Comparison of ENCODE assay signal across 27 cellular contexts in the genomic region with DNA sequence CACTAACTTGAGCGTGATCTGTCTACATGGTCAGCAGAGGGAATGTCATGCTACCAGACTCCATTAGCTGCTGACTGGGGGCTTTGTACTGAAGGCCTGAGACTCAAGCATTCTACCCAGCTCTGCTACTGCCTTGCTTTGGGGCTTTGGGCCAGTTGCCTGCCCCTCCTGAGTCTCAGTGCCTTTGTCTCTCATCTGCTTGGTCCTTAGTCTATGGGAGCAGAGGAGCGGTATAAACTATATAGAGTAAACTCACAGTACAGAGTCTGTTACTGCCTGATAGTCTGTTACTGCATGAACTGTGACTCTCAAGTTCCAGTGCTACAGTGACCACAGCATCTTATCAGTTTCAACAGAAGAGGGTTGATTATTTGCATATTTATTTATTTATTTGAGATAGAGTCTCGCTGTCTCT. TPM values are rescaled to one million over a fixed set of nuclear protein-coding genes. Genes with fewer than 3 reads are reported as not detected.
DNase-seq lines count a peak whose midpoint lies in the region; ATAC-seq, FAIRE-seq and TF ChIP-seq lines count a peak whose summit lies in the region.
"Had no signal": no experiment of that assay in that cellular context is flagged by ENCODE, and none has a peak within 500 bp of the region (broad histone marks: within the 10 kb centered on the region; RNA-seq: fewer than 3 reads in every experiment).

No MANE protein-coding gene starts in this region.

- no peak for TF ChIP-seq EP300 in GM12878 (IDR thresholded peaks at IDR 0.05; ENCODE audit: borderline replicate concordance in 1 of 2, control insufficient read depth in 1 of 2, low read depth in 2 of 2, low read length in 2 of 2)

- no peak overlapping the region for H2AFZ ChIP-seq in GM12878 (ENCODE audit: control insufficient read depth, low read depth, low read length)

- H3K27ac Mint-ChIP-seq in naive thymus-derived CD8-positive, alpha-beta T cell: no peak overlapping the region
- H3K27ac Mint-ChIP-seq: B cell; CD8-positive, alpha-beta T cell had no signal

- no peaks in the 10 kb centered on the region for H3K27me3 ChIP-seq in GM12878 (replicated peaks in 1 of 2; ENCODE audit: control insufficient read depth in 2 of 2, insufficient read depth in 2 of 2, low read length in 1 of 2)
- H3K27me3 ChIP-seq: MG63 had no signal

- FAIRE-seq in GM12878 (lab: Jason Lieb, UNC): no peak
- FAIRE-seq: GM19239 had no signal

- TF ChIP-seq RAD21 in GM12878 (IDR thresholded peaks at IDR 0.05; ENCODE audit: insufficient read depth, low read depth, low read length): no peak

- no peak overlapping the region for H3K4me3 ChIP-seq in GM12878
- H3K4me3 ChIP-seq: MG63 had no signal

- SMC1A ChIA-PET in GM12878 (lab: Charles Lee; ENCODE audit: uncharacterized antibody, unreplicated experiment): no interaction called here

- intact Hi-C loops in GM12878 (cut with micrococcal nuclease; ENCODE audit: unreplicated experiment): no loop called here
- intact Hi-C loops in posterior vena cava (cut with DNase I): no loop called here

- TF ChIP-seq CTCF in GM12878 (IDR thresholded peaks at IDR 0.05 in 2 of 3, conservative IDR thresholded peaks at IDR 0.05 in 1 of 3; ENCODE audit: control insufficient read depth in 2 of 3, extremely low read depth in 1 of 3, insufficient read depth in 1 of 3, low read depth in 3 of 3, low read length in 3 of 3): no peak

- no TSS peak for BruUV-seq in GM12878 (replicated peaks; lab: Mats Ljungman, UMichigan)

- peaks cover 4% of the 10 kb centered on the region for H3K4me1 ChIP-seq in GM12878 (ENCODE audit: control insufficient read depth, insufficient read depth, low read length)

- H3K9me3 Mint-ChIP-seq in naive thymus-derived CD8-positive, alpha-beta T cell: no peaks in the 10 kb centered on the region
- H3K9me3 Mint-ChIP-seq: CD8-positive, alpha-beta T cell had no signal

- H3K79me2 ChIP-seq in GM12878 (ENCODE audit: control insufficient read depth, insufficient read depth, low read length): no peaks in the 10 kb centered on the region

- peak in 68 of 76 experiments; percentile 11 to 91 (median 58) for DNase-seq in HUDEP-2 (lab: John Stamatoyannopoulos, UW; ENCODE audit: unreplicated experiment in 76 of 76)
- DNase-seq in OCI-M1 (lab: John Stamatoyannopoulos, UW): peak; percentile 96
- no peak for DNase-seq in GM12878 (ENCODE audit: low read depth, low spot score)
- DNase-seq in posterior vena cava (ENCODE audit: low spot score): peak; percentile 29
- no peak for DNase-seq in T-helper 2 cell
- no peak for DNase-seq in naive thymus-derived CD8-positive, alpha-beta T cell
- DNase-seq: Calu3; CD8-positive, alpha-beta T cell; DMS79 treated with DMSO at 0.1 percent for 48 hours; KBM-7; MG63; NCI-H1105 treated with DMSO at 0.1 percent for 48 hours; NCI-H146; NCI-H1930; NCI-H2107; NCI-H446; NCI-H524 treated with DMSO at 0.1 percent for 48 hours; NCI-H82; NK-92 treated with Interleukin-12 subunit alpha and Interleukin-12 subunit beta, amount 100 ng/mL, for 24 hours; SHP77 had no signal

- no peak for TF ChIP-seq POLR2A in GM12878 (IDR thresholded peaks at IDR 0.05; ENCODE audit: low read depth, low read length)

- RAD21 ChIA-PET in GM12878 (lab: Charles Lee; ENCODE audit: unreplicated experiment): no interaction called here

- no peak overlapping the region for H3K27ac ChIP-seq in GM12878 (ENCODE audit: control insufficient read depth, insufficient read depth)
- H3K27ac ChIP-seq: C4-2B, RWPE1 had no signal

- H3K4me3 Mint-ChIP-seq in naive thymus-derived CD8-positive, alpha-beta T cell: no peak overlapping the region
- H3K4me3 Mint-ChIP-seq: B cell; CD8-positive, alpha-beta T cell had no signal

- POLR2A ChIA-PET in GM12878 (lab: Charles Lee): no interaction called here
- POLR2A ChIA-PET in naive thymus-derived CD8-positive, alpha-beta T cell (lab: Charles Lee): no interaction called here

- no peak overlapping the region for H3K4me2 ChIP-seq in GM12878 (ENCODE audit: control insufficient read depth, insufficient read depth)

- WGBS in GM12878 (ENCODE audit: insufficient coverage, insufficient replicate concordance, low lambda C conversion rate, missing lambda C conversion rate): 66% methylated on average over 3 of the region's 3 CpGs

- peaks cover 0 to 12% (median 0%) of the 10 kb centered on the region in 4 donors for H3K4me1 Mint-ChIP-seq in naive thymus-derived CD8-positive, alpha-beta T cell

- in situ Hi-C loops in GM12878 (cut with MboI): no loop called here

- H3K36me3 ChIP-seq in GM12878 (ENCODE audit: control insufficient read depth in 2 of 2, insufficient read depth in 2 of 2, low read length in 1 of 2): no peaks in the 10 kb centered on the region
- H3K36me3 ChIP-seq: MG63 had no signal

- no peaks in the 10 kb centered on the region for H4K20me1 ChIP-seq in GM12878 (ENCODE audit: control insufficient read depth, insufficient read depth)

- no peak overlapping the region for H3K9ac ChIP-seq in GM12878 (ENCODE audit: control insufficient read depth, insufficient read depth, low read length)

- H3K27me3 Mint-ChIP-seq in naive thymus-derived CD8-positive, alpha-beta T cell: no peaks in the 10 kb centered on the region
- H3K27me3 Mint-ChIP-seq: B cell had no signal

- ATAC-seq in GM12878 (peak; percentile 28; the same call in 1 of the 3 replicates), HG02970 (IDR thresholded peaks at IDR 0.05; ENCODE audit: low FRiP score, unreplicated experiment) (no peak)
- no peak for ATAC-seq in naive thymus-derived CD8-positive, alpha-beta T cell
- ATAC-seq: CD8-positive, alpha-beta T cell; HCT116; Panc1 had no signal

- CTCF ChIA-PET in GM12878 (lab: Yijun Ruan, JAX): no interaction called here

- H3K9me3 ChIP-seq in GM12878 (replicated peaks; ENCODE audit: control insufficient read depth, insufficient read depth, low read length): no peaks in the 10 kb centered on the region; the same call in 2 of the 3 replicates
- H3K9me3 ChIP-seq: MG63 had no signal

- no peaks in the 10 kb centered on the region for H3K36me3 Mint-ChIP-seq in naive thymus-derived CD8-positive, alpha-beta T cell
- H3K36me3 Mint-ChIP-seq: CD8-positive, alpha-beta T cell had no signal

TF ChIP-seq in GM12878, 131 proteins besides CTCF, POLR2A, EP300 and RAD21:
- TF ChIP-seq, protein P1, sequence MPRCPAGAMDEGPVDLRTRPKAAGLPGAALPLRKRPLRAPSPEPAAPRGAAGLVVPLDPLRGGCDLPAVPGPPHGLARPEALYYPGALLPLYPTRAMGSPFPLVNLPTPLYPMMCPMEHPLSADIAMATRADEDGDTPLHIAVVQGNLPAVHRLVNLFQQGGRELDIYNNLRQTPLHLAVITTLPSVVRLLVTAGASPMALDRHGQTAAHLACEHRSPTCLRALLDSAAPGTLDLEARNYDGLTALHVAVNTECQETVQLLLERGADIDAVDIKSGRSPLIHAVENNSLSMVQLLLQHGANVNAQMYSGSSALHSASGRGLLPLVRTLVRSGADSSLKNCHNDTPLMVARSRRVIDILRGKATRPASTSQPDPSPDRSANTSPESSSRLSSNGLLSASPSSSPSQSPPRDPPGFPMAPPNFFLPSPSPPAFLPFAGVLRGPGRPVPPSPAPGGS (IDR thresholded peaks at IDR 0.05; ENCODE audit: borderline replicate concordance, insufficient read depth, low read depth, low read length, poor library complexity, severe bottlenecking): no peak

RNA-seq across cellular contexts. Expression of a gene that starts 38.5 kb away (rescaled TPM):
- total RNA-seq in GM12878 (2013; cell fraction: nucleolus; rRNA removed): 108 and 121 TPM in 2 replicates
- total RNA-seq in GM12878 (2014; rRNA removed) (38.5 and 48.8 TPM in 2 replicates), GM12878 (2014; rRNA removed; fragmentation: Illumina TruSeq; extraction: Trizol) (15.2 and 18.1 TPM in 2 replicates), GM12878 (2021) (128 and 139 TPM in 2 replicates), posterior vena cava (10 to 100 TPM; 25.8 to 26.4 TPM)
- polyA plus RNA-seq in GM12878 (2011; ENCODE audit: low read depth): 33.7 TPM
- polyA plus RNA-seq in GM12878 (2011; rRNA removed) (3.2 and 10.2 TPM in 2 replicates), GM12878 (2014; fragmentation: Illumina TruSeq; extraction: Trizol) (10.5 and 31.2 TPM in 2 replicates), GM12878 (2014; fragmentation: Nextera tagmentation; extraction: Ambion mirVana) (1 to 10 TPM; 2.3 to 4.9 TPM), GM12878 (2014; rRNA removed) (40.6 and 54.3 TPM in 2 replicates), GM12878 (2016; fragmentation: Nextera tagmentation; extraction: Ambion mirVana) (10 to 100 TPM; 34.7 to 39.0 TPM)
- 15.1 and 18.0 TPM in 2 replicates for polyA plus RNA-seq in GM12878 (2011; cell fraction: cytosol; rRNA removed)
- 44.7 and 61.7 TPM in 2 replicates for polyA plus RNA-seq in GM12878 (2011; cell fraction: nucleus; rRNA removed)
- polyA plus RNA-seq in GM12878 (2012): 64.9 and 75.4 TPM in 2 replicates
- 29.1 and 50.3 TPM in 2 replicates for polyA minus RNA-seq in GM12878 (2011; rRNA and poly(A)+ RNA removed)
- 37.0 and 37.7 TPM in 2 replicates for polyA minus RNA-seq in GM12878 (2011; cell fraction: cytosol; rRNA and poly(A)+ RNA removed)
- polyA minus RNA-seq in GM12878 (2011; cell fraction: nucleus; rRNA and poly(A)+ RNA removed): 39.8 and 79.0 TPM in 2 replicates
- 10 to 100 TPM; 20.7 to 27.6 TPM for total RNA-seq in naive thymus-derived CD8-positive, alpha-beta T cell
- polyA plus RNA-seq in naive thymus-derived CD8-positive, alpha-beta T cell: 1 to 10 TPM; 1.0 to 4.5 (median 2.3) TPM

Comparison
In these comparisons a context has a peak if more than half of its experiments do, and no peak if none do; other contexts are left out.
1. DNase-seq: peak in HUDEP-2 (68 of 76), OCI-M1 (single experiment) and posterior vena cava (single experiment); none in GM12878 (single experiment), T-helper 2 cell (0 of 5) and naive thymus-derived CD8-positive, alpha-beta T cell (0 of 10).